23 cellular contexts compared by ENCODE assay signal in genomic region chr11:77441409-77441808, GRCh38.
"Had no signal": no experiment of that assay in that cellular context is flagged by ENCODE, and none has a peak within 500 bp of the region (broad histone marks: within the 10 kb centered on the region; RNA-seq: fewer than 3 reads in every experiment).

No MANE protein-coding gene starts in this region.

- ATAC-seq: activated T-cell treated with anti-CD3 and anti-CD28 coated beads, Interleukin-2, amount 50 U/mL, for 4 hours; activated T-helper 17 cell treated with anti-CD3 and anti-CD28 coated beads, Interleukin-2, amount 50 U/mL, for 72 hours; left cardiac atrium; natural killer cell treated with Interleukin-12 subunit alpha and Interleukin-12 subunit beta and Interleukin-15 and Interleukin-18, amount 100 ng/mL, for 72 hours; stimulated activated memory B cell treated with anti-CD40 and anti-IgM and Interleukin-4, amounts not matched to agents 10 μg/mL and 1 μg/mL and 100 μg/mL, for 72 hours; stimulated activated naive CD8-positive, alpha-beta T cell treated with anti-CD3 and anti-CD28 coated beads, Interleukin-15, amount 100 ng/mL, for 72 hours had no signal

- DNase-seq: activated CD4-positive, alpha-beta memory T cell treated with anti-CD3 and anti-CD28 coated beads, Interleukin-2, amount 10 ng/mL, durations not matched to agents 7 days and 5 days; activated CD4-positive, alpha-beta T cell treated with anti-CD3 and anti-CD28 coated beads for 1 hour; activated CD4-positive, alpha-beta T cell treated with anti-CD3 and anti-CD28 coated beads, Interleukin-2, amount 10 ng/mL, durations not matched to agents 7 days and 5 days; activated gamma-delta T cell treated with Interleukin-2 at 50 U/mL for 16 hours; activated naive CD4-positive, alpha-beta T cell treated with anti-CD3 and anti-CD28 coated beads, Interleukin-2, amount 50 U/mL, for 16 hours; activated T-cell treated with anti-CD3 and anti-CD28 coated beads, Interleukin-2, amount 50 U/mL, for 4 hours; amniotic stem cell; brain microvascular endothelial cell; dorsolateral prefrontal cortex; effector memory CD4-positive, alpha-beta T cell; left cardiac atrium; retina; sigmoid colon; small intestine; stimulated activated CD4-positive, alpha-beta T cell treated with anti-CD3 and anti-CD28 coated beads, Interleukin-1b, Interleukin-23, amount 100 ng/mL, for 48 hours; stimulated activated CD4-positive, alpha-beta T cell treated with anti-CD3 and anti-CD28 coated beads, Interleukin-4, amount 100 ng/mL, for 4 hours; stimulated activated CD8-positive, alpha-beta memory T cell treated with anti-CD3 and anti-CD28 coated beads, Interleukin-4, amount 100 ng/mL, for 48 hours; stimulated activated naive CD8-positive, alpha-beta T cell treated with anti-CD3 and anti-CD28 coated beads, Interleukin-15, amount 100 ng/mL, for 72 hours; substantia nigra; T-helper 2 cell had no signal
